8 cellular contexts compared by ENCODE assay signal in genomic region chr16:2532494-2533141, GRCh38. TPM values are rescaled to one million over a fixed set of nuclear protein-coding genes. Genes with fewer than 3 reads are reported as not detected.
DNase-seq lines count a peak whose midpoint lies in the region; FAIRE-seq and TF ChIP-seq lines count a peak whose summit lies in the region.

No MANE protein-coding gene starts in this region.

- peak overlapping the region; percentile 55 to 63 for H3K4me3 ChIP-seq in esophagus (ENCODE audit: low read depth in 1 of 2, low read length in 2 of 2)

- WGBS in esophagus, 2 donors = 1% methylated on average over 37 of the region's 37 CpGs

- H3K4me1 ChIP-seq in esophagus (ENCODE audit: control insufficient read depth in 2 of 2, insufficient read depth in 2 of 2, low read length in 1 of 2) = peaks cover 6 to 15% of the 10 kb centered on the region in 2 donors

- peaks cover 3 to 32% of the 10 kb centered on the region in 2 donors for H3K36me3 ChIP-seq in esophagus (ENCODE audit: control insufficient read depth in 2 of 2, insufficient read depth in 2 of 2, low read length in 1 of 2)

- H3K27ac ChIP-seq in esophagus (ENCODE audit: low read depth in 2 of 2, low read length in 1 of 2) (peak overlapping the region; percentile 97), temporal lobe (ENCODE audit: low read depth, low read length) (peak overlapping the region; percentile 85)

- no peak for TF ChIP-seq CTCF in D721Med (IDR thresholded peaks at IDR 0.05; ENCODE audit: insufficient read depth, missing control alignments)

- H3K27me3 ChIP-seq in esophagus (ENCODE audit: control insufficient read depth in 1 of 2, insufficient read depth in 2 of 2, low read length in 2 of 2) = no peaks in the 10 kb centered on the region

- FAIRE-seq in D721Med (lab: Jason Lieb, UNC) = no peak

- peak; percentile 47 for DNase-seq in activated T-cell treated with anti-CD3 and anti-CD28 coated beads for 24 hours (ENCODE audit: low read depth)
- no peak for DNase-seq in activated T-cell treated with anti-CD3 and anti-CD28 coated beads for 4 hours
- peak; percentile 74 for DNase-seq in NCI-H345 treated with DMSO at 0.1 percent for 48 hours (lab: John Stamatoyannopoulos, UW; ENCODE audit: unreplicated experiment)
- peak; percentile 63 for DNase-seq in activated T-cell treated with anti-CD3 and anti-CD28 coated beads, Interleukin-2, amount 50 U/mL, for 1 hour
- DNase-seq in myocyte (ENCODE audit: low read depth) = peak; percentile 42
- DNase-seq in D721Med (ENCODE audit: insufficient read length, low spot score) = no peak

- H3K9me3 ChIP-seq in esophagus (ENCODE audit: control insufficient read depth in 2 of 2, insufficient read depth in 1 of 2, low read depth in 1 of 2, low read length in 1 of 2) = no peaks in the 10 kb centered on the region

RNA-seq across cellular contexts. Expression of gene CEMP1, which starts 1.4 kb away (rescaled TPM):
- under 1 TPM; 0.18 to 0.55 TPM for polyA plus RNA-seq in esophagus
- total RNA-seq in myocyte (0.32 TPM in 1 of 2 replicates, not detected in the other), temporal lobe (not detected)
- polyA plus RNA-seq in myocyte (2012) = 2.5 TPM

RNA-seq across cellular contexts. Expression of gene PDPK1, which starts 5.2 kb away (rescaled TPM):
- 10 to 100 TPM; 11.8 to 12.8 TPM for polyA plus RNA-seq in esophagus
- total RNA-seq in myocyte = 22.4 and 22.6 TPM in 2 replicates
- 28.1 TPM for polyA plus RNA-seq in myocyte (2012)
- total RNA-seq in temporal lobe = 29.3 TPM

RNA-seq across cellular contexts. Expression of gene AMDHD2, which starts 12.4 kb away (rescaled TPM):
- 10 to 100 TPM; 18.8 to 24.1 TPM for polyA plus RNA-seq in esophagus
- 39.7 and 47.1 TPM in 2 replicates for total RNA-seq in myocyte
- polyA plus RNA-seq in myocyte (2012) = 32.5 TPM
- total RNA-seq in temporal lobe = 9.6 TPM

RNA-seq across cellular contexts. Expression of gene ATP6V0C, which starts 18.9 kb away (rescaled TPM):
- 100 to 1,000 TPM; 196 to 214 TPM for polyA plus RNA-seq in esophagus
- 50.9 and 59.2 TPM in 2 replicates for total RNA-seq in myocyte
- 273 TPM for polyA plus RNA-seq in myocyte (2012)
- 14.8 TPM for total RNA-seq in temporal lobe

RNA-seq across cellular contexts. Expression of gene TBC1D24, which starts 57.7 kb away (rescaled TPM):
- 1 to 10 TPM; 1.3 to 2.8 TPM for polyA plus RNA-seq in esophagus
- total RNA-seq in myocyte (27.6 and 46.3 TPM in 2 replicates), temporal lobe (22.1 TPM)
- 11.1 TPM for polyA plus RNA-seq in myocyte (2012)

Comparison
In these comparisons a context has a peak if more than half of its experiments do, and no peak if none do; other contexts are left out.
1. DNase-seq: peak in activated T-cell treated with anti-CD3 and anti-CD28 coated beads for 24 hours (single experiment), NCI-H345 treated with DMSO at 0.1 percent for 48 hours (single experiment), activated T-cell treated with anti-CD3 and anti-CD28 coated beads, Interleukin-2, amount 50 U/mL, for 1 hour (single experiment) and myocyte (single experiment); none in activated T-cell treated with anti-CD3 and anti-CD28 coated beads for 4 hours (single experiment) and D721Med (single experiment).